ENCODE assay signal across 25 cellular contexts in genomic region chr4:1755297-1755696, GRCh38. TPM values are rescaled to one million over a fixed set of nuclear protein-coding genes. Genes with fewer than 3 reads are reported as not detected.
"Had no signal": no experiment of that assay in that cellular context is flagged by ENCODE, and none has a peak within 500 bp of the region (broad histone marks: within the 10 kb centered on the region; RNA-seq: fewer than 3 reads in every experiment).

No MANE protein-coding gene starts in this region.

- H3K36me3 ChIP-seq: heart right ventricle, left lung, stomach, thyroid gland had no signal

- H3K27ac ChIP-seq: foreskin keratinocyte, heart right ventricle, left lung, parathyroid adenoma, stomach, thyroid gland had no signal

- H3K27me3 ChIP-seq: foreskin keratinocyte, left lung, thyroid gland had no signal

- H2AFZ ChIP-seq: parathyroid adenoma had no signal

- H3K4me3 ChIP-seq: heart right ventricle, left lung, mucosa of descending colon, smooth muscle cell, stomach, thyroid gland had no signal

- H3K9ac ChIP-seq: parathyroid adenoma had no signal

- H3K4me1 ChIP-seq: parathyroid adenoma, thyroid gland had no signal

- ATAC-seq: effector memory CD8-positive, alpha-beta T cell; foreskin keratinocyte; heart right ventricle; left cardiac atrium; left lung; mucosa of descending colon; natural killer cell treated with Interleukin-12 subunit alpha and Interleukin-12 subunit beta and Interleukin-15 and Interleukin-18, amount 100 ng/mL, for 72 hours; sciatic nerve; stimulated activated effector memory CD8-positive, alpha-beta T cell treated with anti-CD3 and anti-CD28 coated beads, Interleukin-12 subunit alpha, Interleukin-12 subunit beta, amount 100 ng/mL, for 72 hours had no signal

- H3K4me2 ChIP-seq: smooth muscle cell had no signal

- H3K9me3 ChIP-seq: heart right ventricle, left lung, mucosa of descending colon, stomach, thyroid gland had no signal

- DNase-seq: cortex of kidney; effector memory CD8-positive, alpha-beta T cell; erythroblast; foreskin keratinocyte; glutamatergic neuron; heart right ventricle; hippocampal formation; left cardiac atrium; left lung; mesenchymal stem cell; mucosa of descending colon; naive B cell; stimulated activated CD4-positive, alpha-beta T cell treated with anti-CD3 and anti-CD28 coated beads, Interleukin-2, amount 100 ng/mL, for 24 hours; stimulated activated CD4-positive, alpha-beta T cell treated with anti-CD3 and anti-CD28 coated beads, Interleukin-4, amount 100 ng/mL, for 24 hours; stimulated activated naive CD4-positive, alpha-beta T cell treated with Interleukin-2 at 50 U/mL for 16 hours; stomach; thyroid gland; trophoblast cell had no signal

- H3K79me2 ChIP-seq: parathyroid adenoma had no signal

- FAIRE-seq: endometrium, islet of Langerhans had no signal

RNA-seq across cellular contexts. Expression of gene FGFR3, which starts 37.8 kb away (rescaled TPM):
- total RNA-seq: natural killer cell treated with Interleukin-12 subunit alpha and Interleukin-12 subunit beta and Interleukin-15 and Interleukin-18, amount 100 ng/mL, for 72 hours had no signal
